ENCODE assay signal across 8 cellular contexts in genomic region chr16:25111403-25112166, GRCh38. TPM values are rescaled to one million over a fixed set of nuclear protein-coding genes. Genes with fewer than 3 reads are reported as not detected.
DNase-seq lines count a peak whose midpoint lies in the region; ATAC-seq, FAIRE-seq and TF ChIP-seq lines count a peak whose summit lies in the region.

TSS of gene LCMT1 (plus strand) at chr16:25111742. CDS start at chr16:25111884, 142 bp downstream.

- 0% methylated on average over 46 to 55 of the region's 55 CpGs for WGBS in psoas muscle, 3 donors

- H3K4me3 ChIP-seq in right atrium auricular region = peak within 1 kb of the TSS; percentile 72 to 84
- peak within 1 kb of the TSS; percentile 98 for H3K4me3 ChIP-seq in psoas muscle

- no peaks in the 10 kb centered on the region for H3K36me3 ChIP-seq in right atrium auricular region
- peaks cover 0 to 10% of the 10 kb centered on the region in 2 donors for H3K36me3 ChIP-seq in psoas muscle (ENCODE audit: insufficient read depth in 1 of 2, low read depth in 1 of 2)

- H3K9me3 ChIP-seq in right atrium auricular region = no peaks in the 10 kb centered on the region
- no peaks in the 10 kb centered on the region for H3K9me3 ChIP-seq in psoas muscle

- intact Hi-C loops in T-helper 2 cell treated with Interferon-gamma antibody and Interleukin-4, amounts not matched to agents 100 ng/mL and 5 ng/mL, for 36 hours (cut with micrococcal nuclease) = loop anchor here (1.0 to 2.0 kb wide), 7 partner anchors 45 to 573 kb away; partner anchors contain the start of genes ARHGAP17, RBBP6 and ZKSCAN2
- intact Hi-C loops in psoas muscle (cut with DNase I) = loop anchor here (5.0 to 10.0 kb wide), 3 partner anchors 74 to 567 kb away; no protein-coding TSS in a partner anchor

- H3K27ac ChIP-seq in right atrium auricular region (peak within 1 kb of the TSS; percentile 83 to 85), psoas muscle (peak within 1 kb of the TSS; percentile 86)

- peak; percentile 82 for ATAC-seq in GM18499 (IDR thresholded peaks at IDR 0.05; ENCODE audit: insufficient read depth, unreplicated experiment)
- peak; percentile 90 for ATAC-seq in HG02943 (IDR thresholded peaks at IDR 0.05; ENCODE audit: low read depth, unreplicated experiment)
- ATAC-seq in psoas muscle = peak; percentile 81 to 84 (median 84)

- peaks cover 0 to 34% of the 10 kb centered on the region in 2 donors for H3K4me1 ChIP-seq in right atrium auricular region
- peaks cover 31% of the 10 kb centered on the region for H3K4me1 ChIP-seq in psoas muscle

- FAIRE-seq in urothelium cell line (lab: Jason Lieb, UNC) = no peak

- no peak for TF ChIP-seq CTCF in right atrium auricular region (IDR thresholded peaks at IDR 0.05)
- TF ChIP-seq CTCF in psoas muscle (IDR thresholded peaks at IDR 0.05) = no peak

- DNase-seq in NCI-H187 treated with DMSO at 0.1 percent for 48 hours (lab: John Stamatoyannopoulos, UW) (peak; percentile 60), anterior cingulate cortex (lab: John Stamatoyannopoulos, UW) (peak; percentile 35 to 98 (median 88)), right atrium auricular region (ENCODE audit: low spot score) (peak; percentile 94), psoas muscle (peak; percentile 88 to 94), urothelium cell line (ENCODE audit: low spot score) (peak; percentile 92)

- H3K27me3 ChIP-seq in right atrium auricular region (no peaks in the 10 kb centered on the region), psoas muscle (ENCODE audit: insufficient read depth in 3 of 3, low read length in 2 of 3) (no peaks in the 10 kb centered on the region)

RNA-seq across cellular contexts. Expression of gene LCMT1, which starts in this region (rescaled TPM):
- 36.8 and 37.5 TPM in 2 replicates for total RNA-seq in T-helper 2 cell treated with Interferon-gamma antibody and Interleukin-4, amounts not matched to agents 100 ng/mL and 5 ng/mL, for 36 hours
- total RNA-seq in right atrium auricular region (10 to 100 TPM; 52.3 to 52.5 TPM), psoas muscle (10 to 100 TPM; 35.1 to 54.5 (median 38.0) TPM)
- polyA plus RNA-seq in psoas muscle = 10 to 100 TPM; 41.9 to 53.7 (median 51.6) TPM

Comparison
In these comparisons a context has a peak if more than half of its experiments do, and no peak if none do; other contexts are left out.
1. Peak in every context shown above with its lines: DNase-seq, ATAC-seq, H3K4me3 ChIP-seq and H3K27ac ChIP-seq.